ENCODE assay signal across 8 cellular contexts in the genomic region with DNA sequence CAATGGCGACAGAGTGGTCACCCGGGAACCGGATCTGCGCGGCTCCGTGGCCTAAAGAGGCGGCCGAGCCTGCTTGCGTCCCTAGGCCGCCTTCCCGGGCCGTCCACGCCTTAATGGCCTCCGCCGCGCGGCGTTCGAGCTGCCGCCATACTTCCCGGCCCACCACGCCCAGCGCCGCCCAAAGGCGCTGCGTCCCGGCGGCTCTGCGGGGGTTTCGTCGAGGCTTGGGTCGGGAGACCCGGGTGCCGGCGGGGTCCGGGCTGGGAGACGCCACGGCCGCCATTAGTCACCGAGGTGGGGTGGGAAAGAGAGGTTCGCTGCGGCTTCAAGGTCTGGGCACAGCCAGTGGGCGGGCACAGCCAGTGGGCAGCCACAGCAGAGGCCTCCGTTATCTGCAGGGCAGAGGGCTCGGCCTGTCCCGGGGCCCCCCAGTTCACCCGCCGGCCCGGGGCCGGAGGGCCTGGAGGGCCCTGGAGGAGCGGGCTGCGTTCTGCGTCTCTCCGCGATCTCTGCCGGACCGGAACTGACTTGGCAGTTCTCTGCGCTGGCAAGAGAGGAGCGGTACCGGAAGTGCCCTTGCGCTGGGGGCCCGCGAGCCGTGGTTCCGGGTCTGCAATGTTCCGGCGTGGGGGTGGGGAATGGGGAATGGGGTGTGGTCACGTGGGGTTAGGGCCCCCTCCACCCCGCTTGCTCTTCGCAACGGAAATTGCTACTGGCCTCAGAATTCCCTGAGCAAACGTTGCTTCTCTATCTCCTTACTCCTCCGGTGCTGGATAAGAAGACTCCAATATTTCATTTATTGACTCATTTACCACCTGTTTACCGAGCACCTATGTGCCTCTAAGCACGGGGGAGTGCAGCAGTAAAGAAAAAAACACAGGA.
DNase-seq lines count a peak whose midpoint lies in the region; ATAC-seq and TF ChIP-seq lines count a peak whose summit lies in the region.

No MANE protein-coding gene starts in this region.

- no peaks in the 10 kb centered on the region for H3K9me3 Mint-ChIP-seq in neural progenitor cell

- peaks cover 42% of the 10 kb centered on the region for H3K79me2 ChIP-seq in neural progenitor cell (ENCODE audit: low read depth)

- H2AFZ ChIP-seq in neural progenitor cell (replicated peaks): peak overlapping the region; percentile 65

- TF ChIP-seq CTCF in foreskin keratinocyte (conservative IDR thresholded peaks at IDR 0.05) (no peak), neural progenitor cell (IDR thresholded peaks at IDR 0.05) (no peak), stomach (IDR thresholded peaks at IDR 0.05) (no peak)

- H3K27ac ChIP-seq in foreskin keratinocyte (peak overlapping the region; percentile 95), neural progenitor cell (peak overlapping the region; percentile 63), stomach (peak overlapping the region; percentile 94 to 100 (median 97))

- peak; percentile 87 for ATAC-seq in foreskin keratinocyte

- peak overlapping the region; percentile 89 for H3K27ac Mint-ChIP-seq in neural progenitor cell

- H4K20me1 ChIP-seq in neural progenitor cell (ENCODE audit: low read depth): peaks cover 34% of the 10 kb centered on the region

- no peaks in the 10 kb centered on the region for H3F3A ChIP-seq in neural progenitor cell (ENCODE audit: low read depth)

- peak overlapping the region; percentile 93 for H3K4me3 Mint-ChIP-seq in neural progenitor cell

- H3K27me3 Mint-ChIP-seq in neural progenitor cell (ENCODE audit: insufficient read depth, low read depth): peaks cover 6% of the 10 kb centered on the region

- peak in 2 of 4 donors; percentile 70 to 93 for TF ChIP-seq POLR2A in stomach (IDR thresholded peaks at IDR 0.05)

- TF ChIP-seq EP300 in stomach (IDR thresholded peaks at IDR 0.05): no peak

- peak overlapping the region; percentile 98 for H3K4me3 ChIP-seq in H7 (ENCODE audit: insufficient read depth, low read depth, low read length)
- peak overlapping the region; percentile 96 for H3K4me3 ChIP-seq in MG63
- peak overlapping the region; percentile 71 for H3K4me3 ChIP-seq in neural progenitor cell
- H3K4me3 ChIP-seq in stomach: peak overlapping the region; percentile 58 to 100 (median 92)

- no peaks in the 10 kb centered on the region for H3K36me3 ChIP-seq in H7 (replicated peaks; ENCODE audit: control insufficient read depth, insufficient read depth, low read length)
- H3K36me3 ChIP-seq in MG63: peaks cover 36% of the 10 kb centered on the region
- H3K36me3 ChIP-seq in neural progenitor cell: no peaks in the 10 kb centered on the region
- H3K36me3 ChIP-seq in stomach: peaks cover 0 to 6% (median 2%) of the 10 kb centered on the region in 4 donors

- H3K4me1 Mint-ChIP-seq in neural progenitor cell: peaks cover 32% of the 10 kb centered on the region

- H3K4me1 ChIP-seq in foreskin keratinocyte (peaks cover 11% of the 10 kb centered on the region), neural progenitor cell (no peaks in the 10 kb centered on the region), stomach (peaks cover 7 to 41% (median 35%) of the 10 kb centered on the region in 4 donors)

- 0 to 1% (median 0%) methylated on average over 48 to 75 of the region's 75 CpGs for WGBS in stomach, 5 donors

- H3K27me3 ChIP-seq in H7 (ENCODE audit: control insufficient read depth, insufficient read depth, low read length): no peaks in the 10 kb centered on the region
- H3K27me3 ChIP-seq in MG63: no peaks in the 10 kb centered on the region
- no peaks in the 10 kb centered on the region for H3K27me3 ChIP-seq in foreskin keratinocyte
- no peaks in the 10 kb centered on the region for H3K27me3 ChIP-seq in neural progenitor cell
- no peaks in the 10 kb centered on the region for H3K27me3 ChIP-seq in stomach

- no peaks in the 10 kb centered on the region for H3K9me3 ChIP-seq in MG63
- H3K9me3 ChIP-seq in neural progenitor cell (ENCODE audit: low read depth): no peaks in the 10 kb centered on the region
- no peaks in the 10 kb centered on the region for H3K9me3 ChIP-seq in stomach

- peaks cover 14% of the 10 kb centered on the region for H3K36me3 Mint-ChIP-seq in neural progenitor cell

- H3K9ac ChIP-seq in neural progenitor cell: peak overlapping the region; percentile 88

- H3K4me2 ChIP-seq in neural progenitor cell: peak overlapping the region; percentile 77

- DNase-seq in EL (peak; percentile 90), H7 (peak; percentile 97), MG63 (peak; percentile 93), SHP77 treated with DMSO at 0.1 percent for 48 hours (lab: John Stamatoyannopoulos, UW) (peak; percentile 71), activated gamma-delta T cell treated with Interleukin-2 at 50 U/mL for 16 hours (peak; percentile 88), foreskin keratinocyte (peak; percentile 44 to 71), neural progenitor cell (ENCODE audit: low spot score) (peak; percentile 82), stomach (peak; percentile 93)

- intact Hi-C loops in stomach (cut with DNase I; ENCODE audit: low total_unique reads): no loop called here

Comparison
In these comparisons a context has a peak if more than half of its experiments do, and no peak if none do; other contexts are left out.
1. Peak in every context shown above with its lines: DNase-seq, ATAC-seq, H3K4me3 ChIP-seq and H3K27ac ChIP-seq.